8 cellular contexts compared by ENCODE assay signal in genomic region chr3:31610700-31611275, GRCh38.
DNase-seq lines count a peak whose midpoint lies in the region; ATAC-seq and TF ChIP-seq lines count a peak whose summit lies in the region.

No MANE protein-coding gene starts in this region.

- H3K4me3 ChIP-seq in astrocyte of the cerebellum (ENCODE audit: low read depth, low read length) (no peak overlapping the region), kidney epithelial cell (ENCODE audit: low read depth, low read length) (no peak overlapping the region)

- no peak overlapping the region for H3K27ac Mint-ChIP-seq in activated T-helper 1 cell treated with anti-CD3 and anti-CD28 coated beads, Interleukin-12 subunit alpha, Interleukin-12 subunit beta, Interleukin-2, Interleukin-4 antibody, amounts not matched to agents 30 ng/mL and 10 ng/mL and 1 ng/mL, durations not matched to agents 14 hours and 24 hours and 36 hours

- no peaks in the 10 kb centered on the region for H3K36me3 ChIP-seq in kidney epithelial cell (ENCODE audit: control insufficient read depth, insufficient read depth, low read length)

- no peak for ATAC-seq in GM18498 (IDR thresholded peaks at IDR 0.05; ENCODE audit: unreplicated experiment)
- no peak for ATAC-seq in HG02938 (IDR thresholded peaks at IDR 0.05; ENCODE audit: unreplicated experiment)

- H3K36me3 Mint-ChIP-seq in activated T-helper 1 cell treated with anti-CD3 and anti-CD28 coated beads, Interleukin-12 subunit alpha, Interleukin-12 subunit beta, Interleukin-2, Interleukin-4 antibody, amounts not matched to agents 30 ng/mL and 10 ng/mL and 1 ng/mL, durations not matched to agents 14 hours and 24 hours and 36 hours (ENCODE audit: low read depth), result peaks cover 57% of the 10 kb centered on the region

- H3K9me3 Mint-ChIP-seq in activated T-helper 1 cell treated with anti-CD3 and anti-CD28 coated beads, Interleukin-12 subunit alpha, Interleukin-12 subunit beta, Interleukin-2, Interleukin-4 antibody, amounts not matched to agents 30 ng/mL and 10 ng/mL and 1 ng/mL, durations not matched to agents 14 hours and 24 hours and 36 hours, result peaks cover 25% of the 10 kb centered on the region

- intact Hi-C loops in activated T-helper 1 cell treated with anti-CD3 and anti-CD28 coated beads, Interleukin-12 subunit alpha, Interleukin-12 subunit beta, Interleukin-2, Interleukin-4 antibody, amounts not matched to agents 30 ng/mL and 10 ng/mL and 1 ng/mL, durations not matched to agents 14 hours and 24 hours and 36 hours (cut with micrococcal nuclease), result loop anchor here (1.0 to 10.0 kb wide), 3 partner anchors 158 to 534 kb away; no protein-coding TSS in a partner anchor

- TF ChIP-seq CTCF in astrocyte of the cerebellum (IDR thresholded peaks at IDR 0.05; ENCODE audit: low read depth, low read length, missing control alignments) (peak; percentile 37), kidney epithelial cell (IDR thresholded peaks at IDR 0.05; ENCODE audit: insufficient read depth, low read length, poor library complexity, severe bottlenecking) (peak; percentile 32)

- no peaks in the 10 kb centered on the region for H3K27me3 Mint-ChIP-seq in activated T-helper 1 cell treated with anti-CD3 and anti-CD28 coated beads, Interleukin-12 subunit alpha, Interleukin-12 subunit beta, Interleukin-2, Interleukin-4 antibody, amounts not matched to agents 30 ng/mL and 10 ng/mL and 1 ng/mL, durations not matched to agents 14 hours and 24 hours and 36 hours (ENCODE audit: insufficient read depth)

- H3K27me3 ChIP-seq in kidney epithelial cell (ENCODE audit: control insufficient read depth, insufficient read depth, low read length), result no peaks in the 10 kb centered on the region

- no peak overlapping the region for H3K4me3 Mint-ChIP-seq in activated T-helper 1 cell treated with anti-CD3 and anti-CD28 coated beads, Interleukin-12 subunit alpha, Interleukin-12 subunit beta, Interleukin-2, Interleukin-4 antibody, amounts not matched to agents 30 ng/mL and 10 ng/mL and 1 ng/mL, durations not matched to agents 14 hours and 24 hours and 36 hours

- CTCF ChIA-PET in HEK293T (lab: Yijun Ruan, JAX), result no interaction called here

- peak; percentile 38 for DNase-seq in AG08395 (ENCODE audit: low spot score)
- DNase-seq in HEK293T (ENCODE audit: extremely low spot score), result peak; percentile 28
- peak; percentile 34 for DNase-seq in astrocyte of the cerebellum (ENCODE audit: low read depth)
- DNase-seq in kidney epithelial cell (ENCODE audit: low read depth), result no peak
- no peak for DNase-seq in NCI-H1092 treated with DMSO at 0.1 percent for 48 hours (lab: John Stamatoyannopoulos, UW)
- no peak for DNase-seq in activated T-helper 1 cell treated with anti-CD3 and anti-CD28 coated beads, Interleukin-12 subunit alpha, Interleukin-12 subunit beta, Interleukin-2, Interleukin-4 antibody, amounts not matched to agents 30 ng/mL and 10 ng/mL and 1 ng/mL, durations not matched to agents 14 hours and 24 hours and 36 hours (ENCODE audit: low spot score)

- POLR2A ChIA-PET in HEK293T (lab: Yijun Ruan, JAX), result no interaction called here

- peaks cover 71% of the 10 kb centered on the region for H3K4me1 Mint-ChIP-seq in activated T-helper 1 cell treated with anti-CD3 and anti-CD28 coated beads, Interleukin-12 subunit alpha, Interleukin-12 subunit beta, Interleukin-2, Interleukin-4 antibody, amounts not matched to agents 30 ng/mL and 10 ng/mL and 1 ng/mL, durations not matched to agents 14 hours and 24 hours and 36 hours (ENCODE audit: low read depth)

- in situ Hi-C loops in astrocyte of the cerebellum (cut with HindIII; ENCODE audit: low sequenced_read_pairs), result no loop called here

TF ChIP-seq in HEK293T, 16 proteins besides CTCF, POLR2A, EP300 and RAD21:
- TF ChIP-seq PKNOX1 (IDR thresholded peaks at IDR 0.05) (peak; percentile 69), TARDBP (IDR thresholded peaks at IDR 0.05) (no peak), ARNT (IDR thresholded peaks at IDR 0.05) (no peak), SUZ12 (IDR thresholded peaks at IDR 0.05) (no peak)

Comparison
In these comparisons a context has a peak if more than half of its experiments do, and no peak if none do; other contexts are left out.
1. DNase-seq: peak in AG08395 (single experiment), HEK293T (single experiment) and astrocyte of the cerebellum (single experiment); none in kidney epithelial cell (single experiment), NCI-H1092 treated with DMSO at 0.1 percent for 48 hours (single experiment) and activated T-helper 1 cell treated with anti-CD3 and anti-CD28 coated beads, Interleukin-12 subunit alpha, Interleukin-12 subunit beta, Interleukin-2, Interleukin-4 antibody, amounts not matched to agents 30 ng/mL and 10 ng/mL and 1 ng/mL, durations not matched to agents 14 hours and 24 hours and 36 hours (single experiment).